ENCODE assay signal across 1 cellular context in genomic region chr17:39679521-39680192, GRCh38.
TF ChIP-seq lines count a peak whose summit lies in the region.

No MANE protein-coding gene starts in this region.

TF ChIP-seq in WTC11, 78 proteins besides CTCF, POLR2A, EP300 and RAD21 (continued from another document):
- TF ChIP-seq ZNF281 (CRISPR knock-in tag; IDR thresholded peaks at IDR 0.05) (no peak), NFATC4 (CRISPR knock-in tag; IDR thresholded peaks at IDR 0.05) (no peak), ARID4B (CRISPR knock-in tag; IDR thresholded peaks at IDR 0.05; ENCODE audit: borderline replicate concordance) (no peak), OVOL2 (CRISPR knock-in tag; IDR thresholded peaks at IDR 0.05; ENCODE audit: borderline replicate concordance) (no peak)
TF ChIP-seq in WTC11: peak in this region for 0.
